8 cellular contexts compared by ENCODE assay signal in genomic region chr9:113876806-113877236, GRCh38. TPM values are rescaled to one million over a fixed set of nuclear protein-coding genes. Genes with fewer than 3 reads are reported as not detected.
DNase-seq lines count a peak whose midpoint lies in the region; ATAC-seq lines count a peak whose summit lies in the region.

No MANE protein-coding gene starts in this region.

- no peak for ATAC-seq in GM19035 (IDR thresholded peaks at IDR 0.05; ENCODE audit: unreplicated experiment)

- peak; percentile 19 for DNase-seq in NCI-H2227 (lab: John Stamatoyannopoulos, UW; ENCODE audit: unreplicated experiment)
- DNase-seq in NCI-H2227 treated with DMSO at 0.1 percent for 48 hours (lab: John Stamatoyannopoulos, UW): no peak
- peak; percentile 58 for DNase-seq in NCI-H69 (lab: John Stamatoyannopoulos, UW)
- peak; percentile 61 for DNase-seq in dedifferentiated amniotic fluid mesenchymal stem cell (ENCODE audit: extremely low spot score)
- DNase-seq in myocyte (ENCODE audit: low read depth): peak; percentile 43
- DNase-seq in HPDE6-E6E7 (ENCODE audit: extremely low spot score): no peak
- DNase-seq in NCI-H510A (lab: John Stamatoyannopoulos, UW): no peak

RNA-seq across cellular contexts. Expression of gene ZNF618, which starts 0.7 kb away (rescaled TPM):
- total RNA-seq in myocyte: 3.8 and 4.9 TPM in 2 replicates
- polyA plus RNA-seq in myocyte (2012): 6.5 TPM

Comparison
In these comparisons a context has a peak if more than half of its experiments do, and no peak if none do; other contexts are left out.
1. DNase-seq: peak in NCI-H2227 (single experiment), NCI-H69 (single experiment), dedifferentiated amniotic fluid mesenchymal stem cell (single experiment) and myocyte (single experiment); none in NCI-H2227 treated with DMSO at 0.1 percent for 48 hours (single experiment), HPDE6-E6E7 (single experiment) and NCI-H510A (single experiment).